In genomic region chr1:160491017-160491416, GRCh38 we compare ENCODE assay signal across 24 cellular contexts. TPM values are rescaled to one million over a fixed set of nuclear protein-coding genes. Genes with fewer than 3 reads are reported as not detected.
DNase-seq lines count a peak whose midpoint lies in the region; ATAC-seq, FAIRE-seq and TF ChIP-seq lines count a peak whose summit lies in the region.
"Had no signal": no experiment of that assay in that cellular context is flagged by ENCODE, and none has a peak within 500 bp of the region (broad histone marks: within the 10 kb centered on the region; RNA-seq: fewer than 3 reads in every experiment).

No MANE protein-coding gene starts in this region.

- H3K9me3 Mint-ChIP-seq in activated naive CD4-positive, alpha-beta T cell treated with anti-CD3 and anti-CD28 coated beads, Interleukin-2, amount 50 U/mL, for 24 hours: no peaks in the 10 kb centered on the region
- peaks cover 6% of the 10 kb centered on the region for H3K9me3 Mint-ChIP-seq in activated naive CD8-positive, alpha-beta T cell treated with anti-CD3 and anti-CD28 coated beads for 36 hours
- H3K9me3 Mint-ChIP-seq in stimulated activated naive B cell treated with anti-CD40 and anti-IgM and Interleukin-4, amounts not matched to agents 10 μg/mL and 1 μg/mL and 100 μg/mL, for 72 hours: peaks cover 4% of the 10 kb centered on the region in 2 donors
- no peaks in the 10 kb centered on the region for H3K9me3 Mint-ChIP-seq in neural progenitor cell

- H3K27me3 ChIP-seq in OCI-LY1 (ENCODE audit: insufficient read depth, low read length): no peaks in the 10 kb centered on the region
- no peaks in the 10 kb centered on the region for H3K27me3 ChIP-seq in neural progenitor cell

- H3K9ac ChIP-seq in OCI-LY1 (ENCODE audit: low read length) (no peak overlapping the region), neural progenitor cell (no peak overlapping the region)

- H3K4me1 ChIP-seq in OCI-LY1 (ENCODE audit: insufficient read depth, low read length, severe bottlenecking): peaks cover 52% of the 10 kb centered on the region
- no peaks in the 10 kb centered on the region for H3K4me1 ChIP-seq in neural progenitor cell

- H3K36me3 ChIP-seq in OCI-LY1 (ENCODE audit: insufficient read depth, low read length) (peaks cover 86% of the 10 kb centered on the region), neural progenitor cell (no peaks in the 10 kb centered on the region)

- H3K27ac Mint-ChIP-seq in activated naive CD4-positive, alpha-beta T cell treated with anti-CD3 and anti-CD28 coated beads, Interleukin-2, amount 50 U/mL, for 24 hours: peak overlapping the region; percentile 9
- peak overlapping the region; percentile 30 for H3K27ac Mint-ChIP-seq in activated naive CD8-positive, alpha-beta T cell treated with anti-CD3 and anti-CD28 coated beads for 36 hours
- no peak overlapping the region for H3K27ac Mint-ChIP-seq in stimulated activated naive B cell treated with anti-CD40 and anti-IgM and Interleukin-4, amounts not matched to agents 10 μg/mL and 1 μg/mL and 100 μg/mL, for 72 hours
- H3K27ac Mint-ChIP-seq in neural progenitor cell: no peak overlapping the region

- peaks cover 35% of the 10 kb centered on the region for H3K4me1 Mint-ChIP-seq in activated naive CD4-positive, alpha-beta T cell treated with anti-CD3 and anti-CD28 coated beads, Interleukin-2, amount 50 U/mL, for 24 hours
- H3K4me1 Mint-ChIP-seq in activated naive CD8-positive, alpha-beta T cell treated with anti-CD3 and anti-CD28 coated beads for 36 hours: peaks cover 20% of the 10 kb centered on the region
- peaks cover 18 to 42% of the 10 kb centered on the region in 2 donors for H3K4me1 Mint-ChIP-seq in stimulated activated naive B cell treated with anti-CD40 and anti-IgM and Interleukin-4, amounts not matched to agents 10 μg/mL and 1 μg/mL and 100 μg/mL, for 72 hours
- H3K4me1 Mint-ChIP-seq in neural progenitor cell: peaks cover 12% of the 10 kb centered on the region

- H3K79me2 ChIP-seq in OCI-LY1 (ENCODE audit: insufficient read depth, low read length) (no peaks in the 10 kb centered on the region), neural progenitor cell (ENCODE audit: low read depth) (no peaks in the 10 kb centered on the region)

- H4K20me1 ChIP-seq in OCI-LY1 (ENCODE audit: insufficient read depth, low read length): no peaks in the 10 kb centered on the region
- no peaks in the 10 kb centered on the region for H4K20me1 ChIP-seq in neural progenitor cell (ENCODE audit: low read depth)

- no peak for DNase-seq in activated naive CD4-positive, alpha-beta T cell (lab: John Stamatoyannopoulos, UW)
- no peak for DNase-seq in activated naive CD8-positive, alpha-beta T cell treated with anti-CD3 and anti-CD28 coated beads for 36 hours
- DNase-seq in stimulated activated naive B cell treated with anti-CD40 and anti-IgM and Interleukin-4, amounts not matched to agents 10 μg/mL and 1 μg/mL and 100 μg/mL, for 72 hours: peak; percentile 56
- DNase-seq in activated gamma-delta T cell treated with Interleukin-2 at 50 U/mL for 16 hours: no peak
- no peak for DNase-seq in neural progenitor cell (ENCODE audit: low spot score)
- no peak for DNase-seq in urothelium cell line (ENCODE audit: low spot score)
- DNase-seq: ACHN, GDM1, H7, Kasumi-1, NCI-H1417, NCI-H1694 treated with DMSO at 0.1 percent for 48 hours, NCI-H2081 treated with DMSO at 0.1 percent for 48 hours, NCI-H446, NCI-H526, PC-3, Right ventricle myocardium superior had no signal

- FAIRE-seq in urothelium cell line (lab: Jason Lieb, UNC): no peak

- TF ChIP-seq CTCF in OCI-LY1 (IDR thresholded peaks at IDR 0.05; ENCODE audit: low read length) (no peak), neural progenitor cell (IDR thresholded peaks at IDR 0.05) (no peak)

- H3K27ac ChIP-seq in OCI-LY1 (ENCODE audit: low read depth, low read length, poor library complexity, severe bottlenecking) (peak overlapping the region; percentile 98), neural progenitor cell (no peak overlapping the region)
- H3K27ac ChIP-seq: 22Rv1, C4-2B had no signal

- no peaks in the 10 kb centered on the region for H3K27me3 Mint-ChIP-seq in activated naive CD4-positive, alpha-beta T cell treated with anti-CD3 and anti-CD28 coated beads, Interleukin-2, amount 50 U/mL, for 24 hours
- H3K27me3 Mint-ChIP-seq in activated naive CD8-positive, alpha-beta T cell treated with anti-CD3 and anti-CD28 coated beads for 36 hours: no peaks in the 10 kb centered on the region
- H3K27me3 Mint-ChIP-seq in stimulated activated naive B cell treated with anti-CD40 and anti-IgM and Interleukin-4, amounts not matched to agents 10 μg/mL and 1 μg/mL and 100 μg/mL, for 72 hours: no peaks in the 10 kb centered on the region
- H3K27me3 Mint-ChIP-seq in neural progenitor cell (ENCODE audit: insufficient read depth, low read depth): peaks cover 3% of the 10 kb centered on the region

- no peaks in the 10 kb centered on the region for H3K9me2 ChIP-seq in OCI-LY1 (ENCODE audit: low read depth, low read length)

- H3K4me2 ChIP-seq in OCI-LY1 (ENCODE audit: low read length): no peak overlapping the region
- no peak overlapping the region for H3K4me2 ChIP-seq in neural progenitor cell

- no peak overlapping the region for H3K4me3 Mint-ChIP-seq in activated naive CD4-positive, alpha-beta T cell treated with anti-CD3 and anti-CD28 coated beads, Interleukin-2, amount 50 U/mL, for 24 hours
- no peak overlapping the region for H3K4me3 Mint-ChIP-seq in activated naive CD8-positive, alpha-beta T cell treated with anti-CD3 and anti-CD28 coated beads for 36 hours
- peak overlapping the region in 1 of 2 donors; percentile 41 for H3K4me3 Mint-ChIP-seq in stimulated activated naive B cell treated with anti-CD40 and anti-IgM and Interleukin-4, amounts not matched to agents 10 μg/mL and 1 μg/mL and 100 μg/mL, for 72 hours
- H3K4me3 Mint-ChIP-seq in neural progenitor cell: no peak overlapping the region

- peaks cover 35% of the 10 kb centered on the region for H3K36me3 Mint-ChIP-seq in activated naive CD4-positive, alpha-beta T cell treated with anti-CD3 and anti-CD28 coated beads, Interleukin-2, amount 50 U/mL, for 24 hours
- H3K36me3 Mint-ChIP-seq in activated naive CD8-positive, alpha-beta T cell treated with anti-CD3 and anti-CD28 coated beads for 36 hours: peaks cover 41% of the 10 kb centered on the region
- peaks cover 15 to 45% of the 10 kb centered on the region in 2 donors for H3K36me3 Mint-ChIP-seq in stimulated activated naive B cell treated with anti-CD40 and anti-IgM and Interleukin-4, amounts not matched to agents 10 μg/mL and 1 μg/mL and 100 μg/mL, for 72 hours
- H3K36me3 Mint-ChIP-seq in neural progenitor cell: no peaks in the 10 kb centered on the region

- H3F3A ChIP-seq in OCI-LY1 (ENCODE audit: insufficient read depth, low read length) (no peaks in the 10 kb centered on the region), neural progenitor cell (ENCODE audit: low read depth) (no peaks in the 10 kb centered on the region)

- H2AFZ ChIP-seq in OCI-LY1 (ENCODE audit: low read length) (no peak overlapping the region), neural progenitor cell (replicated peaks) (no peak overlapping the region)

- H3K9me3 ChIP-seq in OCI-LY1 (ENCODE audit: low read length) (no peaks in the 10 kb centered on the region), neural progenitor cell (ENCODE audit: low read depth) (no peaks in the 10 kb centered on the region)

- H3K4me3 ChIP-seq in OCI-LY1 (ENCODE audit: low read depth, low read length, poor library complexity, severe bottlenecking): no peak overlapping the region
- H3K4me3 ChIP-seq in neural progenitor cell: no peak overlapping the region

- peak; percentile 46 to 52 for ATAC-seq in stimulated activated naive B cell treated with anti-CD40 and anti-IgM and Interleukin-4, amounts not matched to agents 10 μg/mL and 1 μg/mL and 100 μg/mL, for 72 hours (replicated peaks)
- ATAC-seq: PC-3 had no signal

RNA-seq across cellular contexts. Expression of gene SLAMF6, which starts 32.0 kb away (rescaled TPM):
- 10 to 100 TPM; 46.8 to 48.1 TPM for total RNA-seq in activated naive CD8-positive, alpha-beta T cell treated with anti-CD3 and anti-CD28 coated beads for 36 hours
- not detected in 2 replicates for total RNA-seq in neural progenitor cell (ENCODE audit: low replicate concordance)
- total RNA-seq: H7, MCF 10A, PC-3, RPMI7951, SK-MEL-5 had no signal

Comparison
In these comparisons a context has a peak if more than half of its experiments do, and no peak if none do; other contexts are left out.
1. H3K27ac Mint-ChIP-seq: peak in activated naive CD4-positive, alpha-beta T cell treated with anti-CD3 and anti-CD28 coated beads, Interleukin-2, amount 50 U/mL, for 24 hours (single experiment) and activated naive CD8-positive, alpha-beta T cell treated with anti-CD3 and anti-CD28 coated beads for 36 hours (single experiment); none in stimulated activated naive B cell treated with anti-CD40 and anti-IgM and Interleukin-4, amounts not matched to agents 10 μg/mL and 1 μg/mL and 100 μg/mL, for 72 hours (single experiment) and neural progenitor cell (single experiment).
2. RNA of gene SLAMF6, which starts 32.0 kb away (total RNA-seq): 46.8 to 48.1 TPM in activated naive CD8-positive, alpha-beta T cell treated with anti-CD3 and anti-CD28 coated beads for 36 hours; not detected in neural progenitor cell; every median in the first group is over 10 times any median in the second.